Comparison of ENCODE assay signal across 9 cellular contexts in the genomic region with DNA sequence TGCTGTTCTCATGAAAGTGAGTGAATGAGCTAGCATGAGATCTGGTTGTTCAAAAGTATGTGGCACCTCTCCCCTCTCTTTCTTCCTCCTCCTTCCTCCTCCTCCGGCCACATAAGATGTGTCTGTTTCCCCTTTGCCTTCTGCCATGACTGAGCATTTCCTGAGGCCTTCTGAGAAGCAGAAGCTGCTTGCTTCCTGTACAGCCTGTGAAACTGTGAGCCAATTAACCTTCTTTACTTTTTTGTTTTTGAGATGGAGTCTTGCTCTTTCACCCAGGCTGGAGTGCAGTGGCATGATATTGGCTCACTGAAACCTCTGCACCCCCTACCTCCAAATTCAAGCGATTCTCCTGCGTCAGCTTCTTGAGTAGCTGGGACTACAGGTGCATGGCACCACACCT. TPM values are rescaled to one million over a fixed set of nuclear protein-coding genes. Genes with fewer than 3 reads are reported as not detected.
DNase-seq lines count a peak whose midpoint lies in the region; ATAC-seq lines count a peak whose summit lies in the region.
"Had no signal": no experiment of that assay in that cellular context is flagged by ENCODE, and none has a peak within 500 bp of the region (broad histone marks: within the 10 kb centered on the region; RNA-seq: fewer than 3 reads in every experiment).

No MANE protein-coding gene starts in this region.

- H3K4me1 Mint-ChIP-seq in central memory CD8-positive, alpha-beta T cell, result peaks cover 17% of the 10 kb centered on the region
- H3K4me1 Mint-ChIP-seq in stimulated activated effector memory CD8-positive, alpha-beta T cell treated with anti-CD3 and anti-CD28 coated beads, Interleukin-12 subunit alpha, Interleukin-12 subunit beta, amount 100 ng/mL, for 72 hours, result peaks cover 29% of the 10 kb centered on the region

- ATAC-seq in GM21737 (IDR thresholded peaks at IDR 0.05; ENCODE audit: unreplicated experiment) (peak; percentile 62), HG02840 (IDR thresholded peaks at IDR 0.05; ENCODE audit: low FRiP score, unreplicated experiment) (no peak)
- peak; percentile 60 for ATAC-seq in central memory CD8-positive, alpha-beta T cell (replicated peaks; ENCODE audit: extremely low read depth, poor library complexity, severe bottlenecking)
- ATAC-seq in stimulated activated effector memory CD8-positive, alpha-beta T cell treated with anti-CD3 and anti-CD28 coated beads, Interleukin-12 subunit alpha, Interleukin-12 subunit beta, amount 100 ng/mL, for 72 hours, result peak; percentile 89

- DNase-seq in SKM-1 treated with dmso at 0.1 percent for 144 hours (lab: John Stamatoyannopoulos, UW; ENCODE audit: unreplicated experiment) (peak; percentile 91), RKO (ENCODE audit: low spot score) (no peak), OCI-M2 (lab: John Stamatoyannopoulos, UW; ENCODE audit: unreplicated experiment) (no peak), ureter (ENCODE audit: low spot score) (no peak)
- no peak for DNase-seq in central memory CD8-positive, alpha-beta T cell (ENCODE audit: low spot score in 2 of 2)
- peak; percentile 5 to 63 for DNase-seq in stimulated activated effector memory CD8-positive, alpha-beta T cell treated with anti-CD3 and anti-CD28 coated beads, Interleukin-12 subunit alpha, Interleukin-12 subunit beta, amount 100 ng/mL, for 72 hours (ENCODE audit: low spot score in 2 of 2)
- DNase-seq: dorsolateral prefrontal cortex had no signal

- H3K4me3 Mint-ChIP-seq in central memory CD8-positive, alpha-beta T cell, result no peak overlapping the region
- no peak overlapping the region for H3K4me3 Mint-ChIP-seq in stimulated activated effector memory CD8-positive, alpha-beta T cell treated with anti-CD3 and anti-CD28 coated beads, Interleukin-12 subunit alpha, Interleukin-12 subunit beta, amount 100 ng/mL, for 72 hours

- H3K36me3 Mint-ChIP-seq in central memory CD8-positive, alpha-beta T cell (ENCODE audit: insufficient read depth), result no peaks in the 10 kb centered on the region
- H3K36me3 Mint-ChIP-seq in stimulated activated effector memory CD8-positive, alpha-beta T cell treated with anti-CD3 and anti-CD28 coated beads, Interleukin-12 subunit alpha, Interleukin-12 subunit beta, amount 100 ng/mL, for 72 hours, result no peaks in the 10 kb centered on the region

- H3K27ac Mint-ChIP-seq in central memory CD8-positive, alpha-beta T cell (ENCODE audit: low read depth), result peak overlapping the region; percentile 52
- H3K27ac Mint-ChIP-seq in stimulated activated effector memory CD8-positive, alpha-beta T cell treated with anti-CD3 and anti-CD28 coated beads, Interleukin-12 subunit alpha, Interleukin-12 subunit beta, amount 100 ng/mL, for 72 hours, result peak overlapping the region; percentile 92

- H3K27me3 Mint-ChIP-seq in central memory CD8-positive, alpha-beta T cell, result no peaks in the 10 kb centered on the region

- peaks cover 7% of the 10 kb centered on the region for H3K9me3 Mint-ChIP-seq in central memory CD8-positive, alpha-beta T cell
- no peaks in the 10 kb centered on the region for H3K9me3 Mint-ChIP-seq in stimulated activated effector memory CD8-positive, alpha-beta T cell treated with anti-CD3 and anti-CD28 coated beads, Interleukin-12 subunit alpha, Interleukin-12 subunit beta, amount 100 ng/mL, for 72 hours

RNA-seq across cellular contexts. Expression of a gene that starts 6.1 kb away (rescaled TPM):
- not detected for total RNA-seq in ureter

RNA-seq across cellular contexts. Expression of a gene that starts 37.1 kb away (rescaled TPM):
- 16.8 TPM for total RNA-seq in ureter

Comparison
In these comparisons a context has a peak if more than half of its experiments do, and no peak if none do; other contexts are left out.
1. DNase-seq: peak in SKM-1 treated with dmso at 0.1 percent for 144 hours (single experiment) and stimulated activated effector memory CD8-positive, alpha-beta T cell treated with anti-CD3 and anti-CD28 coated beads, Interleukin-12 subunit alpha, Interleukin-12 subunit beta, amount 100 ng/mL, for 72 hours (2 of 2); none in central memory CD8-positive, alpha-beta T cell (0 of 2), RKO (single experiment), OCI-M2 (single experiment) and ureter (single experiment).